11 cellular contexts compared by ENCODE assay signal in genomic region chr17:57811633-57812280, GRCh38. TPM values are rescaled to one million over a fixed set of nuclear protein-coding genes. Genes with fewer than 3 reads are reported as not detected.
DNase-seq lines count a peak whose midpoint lies in the region; ATAC-seq and TF ChIP-seq lines count a peak whose summit lies in the region.
"Had no signal": no experiment of that assay in that cellular context is flagged by ENCODE, and none has a peak within 500 bp of the region (broad histone marks: within the 10 kb centered on the region; RNA-seq: fewer than 3 reads in every experiment).

No MANE protein-coding gene starts in this region.

- H3K4me3 ChIP-seq in GM23338 (no peak overlapping the region), neuronal stem cell (ENCODE audit: low read length in 2 of 2) (no peak overlapping the region)

- no peak overlapping the region for H2AK5ac ChIP-seq in neuronal stem cell (ENCODE audit: low read depth, low read length)

- no peaks in the 10 kb centered on the region for H3K36me3 ChIP-seq in GM23338 (ENCODE audit: insufficient read depth)
- no peaks in the 10 kb centered on the region for H3K36me3 ChIP-seq in neuronal stem cell (replicated peaks in 1 of 2; ENCODE audit: control insufficient read depth in 2 of 2, insufficient read depth in 2 of 2, low read length in 2 of 2)

- H3K27ac Mint-ChIP-seq in GM23338, result no peak overlapping the region
- peak overlapping the region; percentile 65 for H3K27ac Mint-ChIP-seq in chondrocyte (ENCODE audit: unreplicated experiment)
- no peak overlapping the region for H3K27ac Mint-ChIP-seq in activated CD8-positive, alpha-beta T cell treated with anti-CD3 and anti-CD28 coated beads, Interleukin-2, amount 10 ng/mL, durations not matched to agents 7 days and 5 days

- H4K91ac ChIP-seq in neuronal stem cell (ENCODE audit: low read depth, low read length, poor library complexity), result no peak overlapping the region

- ATAC-seq in GM23338 (peak; percentile 76), HG02938 (IDR thresholded peaks at IDR 0.05; ENCODE audit: unreplicated experiment) (no peak)
- ATAC-seq in activated CD8-positive, alpha-beta T cell treated with anti-CD3 and anti-CD28 coated beads, Interleukin-2, amount 10 ng/mL, durations not matched to agents 7 days and 5 days, result no peak

- TF ChIP-seq CTCF in GM23338 (conservative IDR thresholded peaks at IDR 0.05; ENCODE audit: low read depth in 2 of 2) (no peak), chondrocyte (IDR thresholded peaks at IDR 0.05) (no peak)

- WGBS in neuronal stem cell (ENCODE audit: extremely low coverage in 2 of 2, insufficient read length in 2 of 2, insufficient replicate concordance in 1 of 2), 2 donors, result no CpG with 5 or more reads among the region's 8 CpGs

- H3K9me2 ChIP-seq in GM23338 (ENCODE audit: insufficient read depth), result no peaks in the 10 kb centered on the region

- no peak overlapping the region for H3K9ac ChIP-seq in neuronal stem cell (ENCODE audit: low read depth, low read length, poor library complexity)

- H3K4me1 ChIP-seq in GM23338 (ENCODE audit: insufficient read depth) (peaks cover 9% of the 10 kb centered on the region; the same call in 1 of the 2 replicates), neuronal stem cell (ENCODE audit: control insufficient read depth in 2 of 2, insufficient read depth in 1 of 2, low read depth in 1 of 2, low read length in 2 of 2) (peaks cover 2 to 21% of the 10 kb centered on the region in 2 donors)

- DNase-seq in GM23338 (ENCODE audit: low spot score) (peak; percentile 25), NCI-H146 (lab: John Stamatoyannopoulos, UW) (peak; percentile 77), chondrocyte (ENCODE audit: low spot score) (no peak), neuronal stem cell (ENCODE audit: low spot score) (no peak), T-helper 1 cell (no peak)
- no peak for DNase-seq in activated CD8-positive, alpha-beta T cell treated with anti-CD3 and anti-CD28 coated beads, Interleukin-2, amount 10 ng/mL, durations not matched to agents 7 days and 5 days
- DNase-seq: activated CD4-positive, alpha-beta T cell treated with anti-CD3 and anti-CD28 coated beads for 48 hours; activated naive CD4-positive, alpha-beta T cell treated with Interleukin-2 at 50 U/mL for 16 hours; mesendoderm had no signal

- H3K18ac ChIP-seq in neuronal stem cell (ENCODE audit: low read length), result peak overlapping the region; percentile 1

- CTCF ChIA-PET in activated CD8-positive, alpha-beta T cell treated with anti-CD3 and anti-CD28 coated beads, Interleukin-2, amount 10 ng/mL, durations not matched to agents 7 days and 5 days (lab: Charles Lee), result interaction anchor here (1.0 to 1.5 kb wide), 2 partner anchors 22 to 62 kb away, joined by 3 to 8 read pairs; no protein-coding TSS in a partner anchor

- no peaks in the 10 kb centered on the region for H3K79me2 ChIP-seq in GM23338 (replicated peaks; ENCODE audit: insufficient read depth)

- H3K4me2 ChIP-seq in GM23338 (no peak overlapping the region), neuronal stem cell (ENCODE audit: insufficient read depth, low read length, poor library complexity, severe bottlenecking) (no peak overlapping the region)

- H3K4ac ChIP-seq in neuronal stem cell (ENCODE audit: low read length), result no peak overlapping the region

- H3K36me3 Mint-ChIP-seq in GM23338 (ENCODE audit: low read depth), result no peaks in the 10 kb centered on the region
- no peaks in the 10 kb centered on the region for H3K36me3 Mint-ChIP-seq in chondrocyte (ENCODE audit: low read depth)
- no peaks in the 10 kb centered on the region for H3K36me3 Mint-ChIP-seq in activated CD8-positive, alpha-beta T cell treated with anti-CD3 and anti-CD28 coated beads, Interleukin-2, amount 10 ng/mL, durations not matched to agents 7 days and 5 days (ENCODE audit: low read depth)

- POLR2A ChIA-PET in activated CD8-positive, alpha-beta T cell treated with anti-CD3 and anti-CD28 coated beads, Interleukin-2, amount 10 ng/mL, durations not matched to agents 7 days and 5 days (lab: Charles Lee), result no interaction called here

- no peak overlapping the region for H2BK15ac ChIP-seq in neuronal stem cell (ENCODE audit: low read length)

- H3K79me1 ChIP-seq in neuronal stem cell (ENCODE audit: low read depth, low read length), result no peaks in the 10 kb centered on the region

- H3K27me3 ChIP-seq in GM23338 (ENCODE audit: insufficient read depth) (no peaks in the 10 kb centered on the region), neuronal stem cell (ENCODE audit: control insufficient read depth in 3 of 3, insufficient read depth in 3 of 3, low read depth in 1 of 3, low read length in 3 of 3) (no peaks in the 10 kb centered on the region)
- H3K27me3 ChIP-seq: dorsolateral prefrontal cortex had no signal

- H3K14ac ChIP-seq in neuronal stem cell (ENCODE audit: low read length), result no peak overlapping the region

- no peaks in the 10 kb centered on the region for H3K9me3 ChIP-seq in neuronal stem cell (replicated peaks in 1 of 2; ENCODE audit: control insufficient read depth in 2 of 2, insufficient read depth in 1 of 2, low read depth in 1 of 2, low read length in 2 of 2)

- H3K4me1 Mint-ChIP-seq in GM23338, result peaks cover 15% of the 10 kb centered on the region
- H3K4me1 Mint-ChIP-seq in chondrocyte (ENCODE audit: low read depth), result peaks cover 40% of the 10 kb centered on the region
- H3K4me1 Mint-ChIP-seq in activated CD8-positive, alpha-beta T cell treated with anti-CD3 and anti-CD28 coated beads, Interleukin-2, amount 10 ng/mL, durations not matched to agents 7 days and 5 days (ENCODE audit: low read depth), result peaks cover 6% of the 10 kb centered on the region

- H4K20me1 ChIP-seq in GM23338 (replicated peaks; ENCODE audit: insufficient read depth), result no peaks in the 10 kb centered on the region

- H3K23ac ChIP-seq in neuronal stem cell (ENCODE audit: low read depth, low read length, poor library complexity), result no peak overlapping the region

- H3F3A ChIP-seq in GM23338 (replicated peaks; ENCODE audit: low read depth), result no peaks in the 10 kb centered on the region; the same call in 1 of the 2 replicates

- H4K8ac ChIP-seq in neuronal stem cell (ENCODE audit: low read depth, low read length), result no peak overlapping the region

- peak overlapping the region; percentile 74; the same call in 1 of the 2 replicates for H2AFZ ChIP-seq in GM23338
- peak overlapping the region; percentile 49 for H2AFZ ChIP-seq in neuronal stem cell (ENCODE audit: low read length)

- no peak overlapping the region for H2BK120ac ChIP-seq in neuronal stem cell (ENCODE audit: low read depth, low read length)

- no peak overlapping the region for H3K27ac ChIP-seq in GM23338 (ENCODE audit: low read depth)
- H3K27ac ChIP-seq in neuronal stem cell (replicated peaks; ENCODE audit: low read length), result no peak overlapping the region

- peaks cover 3% of the 10 kb centered on the region for H3K27me3 Mint-ChIP-seq in GM23338 (ENCODE audit: insufficient read depth, low read depth, poor library complexity)
- H3K27me3 Mint-ChIP-seq in chondrocyte (ENCODE audit: low read depth), result peaks cover 18% of the 10 kb centered on the region
- H3K27me3 Mint-ChIP-seq in activated CD8-positive, alpha-beta T cell treated with anti-CD3 and anti-CD28 coated beads, Interleukin-2, amount 10 ng/mL, durations not matched to agents 7 days and 5 days (ENCODE audit: low read depth), result peaks cover 60% of the 10 kb centered on the region

- H3K9me3 Mint-ChIP-seq in GM23338, result no peaks in the 10 kb centered on the region
- no peaks in the 10 kb centered on the region for H3K9me3 Mint-ChIP-seq in chondrocyte (ENCODE audit: low read depth)
- no peaks in the 10 kb centered on the region for H3K9me3 Mint-ChIP-seq in activated CD8-positive, alpha-beta T cell treated with anti-CD3 and anti-CD28 coated beads, Interleukin-2, amount 10 ng/mL, durations not matched to agents 7 days and 5 days (ENCODE audit: insufficient read depth)

- H3K4me3 Mint-ChIP-seq in GM23338 (no peak overlapping the region), chondrocyte (ENCODE audit: unreplicated experiment) (peak overlapping the region; percentile 64)
- H3K4me3 Mint-ChIP-seq in activated CD8-positive, alpha-beta T cell treated with anti-CD3 and anti-CD28 coated beads, Interleukin-2, amount 10 ng/mL, durations not matched to agents 7 days and 5 days, result no peak overlapping the region

- no peak overlapping the region for H2BK12ac ChIP-seq in neuronal stem cell (ENCODE audit: low read length)

- no peak overlapping the region for H2BK5ac ChIP-seq in neuronal stem cell (ENCODE audit: low read length)

TF ChIP-seq in GM23338, 12 proteins besides CTCF, POLR2A, EP300 and RAD21 (continues in another document):
- no peak for TF ChIP-seq EZH2 (IDR thresholded peaks at IDR 0.05; ENCODE audit: low read depth, unreplicated experiment)

RNA-seq across cellular contexts. Expression of gene MRPS23, which starts 38.1 kb away (rescaled TPM):
- total RNA-seq in GM23338 (2014; rRNA removed; shearing (Covaris generic)), result 38.0 and 53.2 TPM in 2 replicates
- polyA plus RNA-seq in GM23338 (2016; fragmentation: Nextera tagmentation; extraction: Ambion mirVana), result 65.5 and 74.5 TPM in 2 replicates
- 30.3 to 33.3 TPM (median 33.1 TPM) in 3 replicates for total RNA-seq in chondrocyte
- 21.6 TPM for polyA plus RNA-seq in neuronal stem cell (2013, experiment 1 of 2)
- polyA plus RNA-seq in neuronal stem cell (2013, experiment 2 of 2), result 19.9 TPM
- total RNA-seq in activated CD8-positive, alpha-beta T cell treated with anti-CD3 and anti-CD28 coated beads, Interleukin-2, amount 10 ng/mL, durations not matched to agents 7 days and 5 days, result 10 to 100 TPM; 46.3 to 48.7 TPM

Comparison
In these comparisons a context has a peak if more than half of its experiments do, and no peak if none do; other contexts are left out.
1. DNase-seq: peak in GM23338 (single experiment) and NCI-H146 (single experiment); none in chondrocyte (single experiment), neuronal stem cell (single experiment), activated CD8-positive, alpha-beta T cell treated with anti-CD3 and anti-CD28 coated beads, Interleukin-2, amount 10 ng/mL, durations not matched to agents 7 days and 5 days (single experiment) and T-helper 1 cell (0 of 5).